Comparison of ENCODE assay signal across 8 cellular contexts in genomic region chr2:152715854-152716428, GRCh38. TPM values are rescaled to one million over a fixed set of nuclear protein-coding genes. Genes with fewer than 3 reads are reported as not detected.
DNase-seq lines count a peak whose midpoint lies in the region; ATAC-seq, FAIRE-seq and TF ChIP-seq lines count a peak whose summit lies in the region.

No MANE protein-coding gene starts in this region.

- H3K4ac ChIP-seq in H1 (replicated peaks; ENCODE audit: insufficient read length, low read depth, low read length): no peak overlapping the region
- no peak overlapping the region for H3K4ac ChIP-seq in neuronal stem cell (ENCODE audit: low read length)

- H3K79me1 ChIP-seq in H1 (ENCODE audit: low read depth, low read length) (no peaks in the 10 kb centered on the region), neuronal stem cell (ENCODE audit: low read depth, low read length) (peaks cover 2% of the 10 kb centered on the region)

- no peak overlapping the region for H2BK20ac ChIP-seq in H1 (ENCODE audit: low read length)

- no peak overlapping the region for H2BK12ac ChIP-seq in H1 (ENCODE audit: low read depth, low read length)
- no peak overlapping the region for H2BK12ac ChIP-seq in neuronal stem cell (ENCODE audit: low read length)

- TF ChIP-seq POLR2A in H1 (IDR thresholded peaks at IDR 0.05; ENCODE audit: control extremely low read depth in 1 of 2, low read depth in 2 of 2, low read length in 2 of 2): no peak

- no peak for ATAC-seq in HG02642 (IDR thresholded peaks at IDR 0.05; ENCODE audit: poor library complexity, unreplicated experiment)
- ATAC-seq in HG03095 (IDR thresholded peaks at IDR 0.05; ENCODE audit: unreplicated experiment): no peak

- H3K9ac ChIP-seq in SK-N-MC (ENCODE audit: insufficient read length): peak overlapping the region; percentile 95
- peak overlapping the region in 2 of 4 experiments; percentile 20 to 41; a peak in 2 of 7 replicates for H3K9ac ChIP-seq in H1 (replicated peaks in 1 of 4; ENCODE audit: extremely low read depth in 1 of 4, low read depth in 3 of 4, low read length in 3 of 4)
- H3K9ac ChIP-seq in neuronal stem cell (ENCODE audit: low read depth, low read length, poor library complexity): no peak overlapping the region

- peak in 1 of 2 experiments; percentile 23; a peak in 1 of 4 replicates for TF ChIP-seq RAD21 in H1 (IDR thresholded peaks at IDR 0.05 in 1 of 2, conservative IDR thresholded peaks at IDR 0.05 in 1 of 2; ENCODE audit: low read depth in 2 of 2, low read length in 2 of 2)

- H3K27me3 ChIP-seq in H7 (ENCODE audit: control insufficient read depth, insufficient read depth, low read length) (no peaks in the 10 kb centered on the region), H1 (replicated peaks in 1 of 4; ENCODE audit: control insufficient read depth in 3 of 4, extremely low read depth in 1 of 4, insufficient read depth in 3 of 4, low read length in 3 of 4) (no peaks in the 10 kb centered on the region), neuronal stem cell (ENCODE audit: control insufficient read depth in 3 of 3, insufficient read depth in 3 of 3, low read depth in 1 of 3, low read length in 3 of 3) (no peaks in the 10 kb centered on the region)

- no peak overlapping the region for H3K18ac ChIP-seq in H1 (ENCODE audit: extremely low read depth, low read length)
- no peak overlapping the region for H3K18ac ChIP-seq in neuronal stem cell (ENCODE audit: low read length)

- H3K23ac ChIP-seq in H1 (ENCODE audit: insufficient read length): no peak overlapping the region
- H3K23ac ChIP-seq in neuronal stem cell (ENCODE audit: low read depth, low read length, poor library complexity): no peak overlapping the region

- H3K79me2 ChIP-seq in H1 (ENCODE audit: control insufficient read depth in 1 of 2, insufficient read depth in 2 of 2, low read length in 2 of 2): peaks cover 30 to 84% of the 10 kb centered on the region in 2 experiments

- CTCF ChIA-PET in H1 (lab: Charles Lee; ENCODE audit: partially characterized antibody): interaction anchor here (0.7 to 4.3 kb wide), 12 partner anchors 10 to 672 kb away, joined by 3 to 52 read pairs (median 5); no protein-coding TSS in a partner anchor

- no peak overlapping the region for H4K91ac ChIP-seq in H1 (replicated peaks; ENCODE audit: insufficient read length, low read length)
- H4K91ac ChIP-seq in neuronal stem cell (ENCODE audit: low read depth, low read length, poor library complexity): no peak overlapping the region

- POLR2A ChIA-PET in H1 (lab: Charles Lee; ENCODE audit: partially characterized antibody): interaction anchor here (0.9 to 4.2 kb wide), 9 partner anchors 10 to 46 kb away, joined by 3 to 68 read pairs (median 4); no protein-coding TSS in a partner anchor

- H2AFZ ChIP-seq in H1 (ENCODE audit: low read length) (no peak overlapping the region), neuronal stem cell (ENCODE audit: low read length) (no peak overlapping the region)

- TF ChIP-seq EP300 in H1 (IDR thresholded peaks at IDR 0.05; ENCODE audit: borderline replicate concordance in 1 of 2, low read depth in 2 of 2, low read length in 2 of 2): no peak

- H2BK5ac ChIP-seq in H1 (ENCODE audit: low read depth, low read length): no peak overlapping the region
- no peak overlapping the region for H2BK5ac ChIP-seq in neuronal stem cell (ENCODE audit: low read length)

- no peak overlapping the region for H4K5ac ChIP-seq in H1 (ENCODE audit: insufficient read length, low read depth, low read length)

- H2BK120ac ChIP-seq in H1 (replicated peaks; ENCODE audit: low read depth, low read length) (no peak overlapping the region), neuronal stem cell (ENCODE audit: low read depth, low read length) (no peak overlapping the region)

- peak overlapping the region; percentile 99 for H3K4me3 ChIP-seq in H7 (ENCODE audit: insufficient read depth, low read depth, low read length)
- H3K4me3 ChIP-seq in SK-N-MC: peak overlapping the region; percentile 98
- peak overlapping the region; percentile 92 to 98 (median 96) for H3K4me3 ChIP-seq in H1 (ENCODE audit: extremely low read depth in 1 of 4, insufficient read depth in 2 of 4, low read depth in 3 of 4, low read length in 4 of 4)
- H3K4me3 ChIP-seq in neuronal stem cell (ENCODE audit: low read length in 2 of 2): peak overlapping the region in 1 of 2 donors; percentile 92

- DNase-seq in COR-L47 (lab: John Stamatoyannopoulos, UW) (peak; percentile 23), H7 (peak; percentile 26), SK-N-MC (ENCODE audit: low read depth, low spot score) (no peak), H1 (ENCODE audit: low read depth in 1 of 2, low spot score in 2 of 2) (peak in 1 of 2 experiments; percentile 17), neuronal stem cell (ENCODE audit: low spot score) (no peak), middle frontal gyrus (ENCODE audit: extremely low spot score, low spot score) (no peak)

- H2BK15ac ChIP-seq in H1 (ENCODE audit: low read length) (no peak overlapping the region), neuronal stem cell (ENCODE audit: low read length) (no peak overlapping the region)

- peaks cover 0 to 7% (median 2%) of the 10 kb centered on the region in 4 experiments; a peak in 2 of 7 replicates for H3K4me1 ChIP-seq in H1 (replicated peaks in 1 of 4; ENCODE audit: control insufficient read depth in 3 of 4, insufficient read depth in 4 of 4, low read length in 3 of 4)
- H3K4me1 ChIP-seq in neuronal stem cell (ENCODE audit: control insufficient read depth in 2 of 2, insufficient read depth in 1 of 2, low read depth in 1 of 2, low read length in 2 of 2): peaks cover 3 to 9% of the 10 kb centered on the region in 2 donors

- H4K20me1 ChIP-seq in H1 (replicated peaks in 1 of 2; ENCODE audit: control insufficient read depth in 1 of 2, insufficient read depth in 2 of 2, low read length in 2 of 2): peaks cover 8 to 20% of the 10 kb centered on the region in 2 experiments

- H4K8ac ChIP-seq in H1 (ENCODE audit: extremely low read depth, insufficient read depth, low read length) (no peak overlapping the region), neuronal stem cell (ENCODE audit: low read depth, low read length) (no peak overlapping the region)

- H3K27ac ChIP-seq in SK-N-MC: no peak overlapping the region
- no peak overlapping the region for H3K27ac ChIP-seq in H1 (ENCODE audit: low read depth, low read length)
- H3K27ac ChIP-seq in neuronal stem cell (replicated peaks; ENCODE audit: low read length): no peak overlapping the region

- H3K4me2 ChIP-seq in H1 (ENCODE audit: insufficient read depth in 1 of 2, low read depth in 2 of 2, low read length in 2 of 2) (peak overlapping the region; percentile 58 to 64), neuronal stem cell (ENCODE audit: insufficient read depth, low read length, poor library complexity, severe bottlenecking) (peak overlapping the region; percentile 52)

- no peak overlapping the region for H3K14ac ChIP-seq in H1 (ENCODE audit: insufficient read length)
- no peak overlapping the region for H3K14ac ChIP-seq in neuronal stem cell (ENCODE audit: low read length)

- H2AK5ac ChIP-seq in H1 (ENCODE audit: low read depth, low read length): no peak overlapping the region
- H2AK5ac ChIP-seq in neuronal stem cell (ENCODE audit: low read depth, low read length): no peak overlapping the region

- H3K36me3 ChIP-seq in H7 (replicated peaks; ENCODE audit: control insufficient read depth, insufficient read depth, low read length) (peaks cover 9% of the 10 kb centered on the region), SK-N-MC (ENCODE audit: insufficient read depth, low read length) (peaks cover 50% of the 10 kb centered on the region), H1 (ENCODE audit: control insufficient read depth in 2 of 4, insufficient read depth in 4 of 4, low read length in 3 of 4) (peaks cover 8 to 43% (median 14%) of the 10 kb centered on the region in 4 experiments; a peak in 6 of 8 replicates), neuronal stem cell (replicated peaks in 1 of 2; ENCODE audit: control insufficient read depth in 2 of 2, insufficient read depth in 2 of 2, low read length in 2 of 2) (peaks cover 7 to 62% of the 10 kb centered on the region in 2 donors)

- H3K9me3 ChIP-seq in SK-N-MC (ENCODE audit: low read depth, low read length) (no peaks in the 10 kb centered on the region), H1 (ENCODE audit: insufficient read depth in 2 of 2, low read depth in 1 of 2, low read length in 1 of 2) (no peaks in the 10 kb centered on the region), neuronal stem cell (replicated peaks in 1 of 2; ENCODE audit: control insufficient read depth in 2 of 2, insufficient read depth in 1 of 2, low read depth in 1 of 2, low read length in 2 of 2) (peaks cover 0 to 10% of the 10 kb centered on the region in 2 donors)

- peak; percentile 75 to 96 (median 87) for TF ChIP-seq CTCF in H1 (IDR thresholded peaks at IDR 0.05; ENCODE audit: control extremely low read depth in 1 of 3, insufficient read depth in 1 of 3, low read depth in 1 of 3, low read length in 3 of 3)

- peak; percentile 7 for FAIRE-seq in H1 (lab: Jason Lieb, UNC)

- 14% methylated on average over 8 of the region's 8 CpGs; no CpG with 5 or more reads in 1 of the 2 experiments for WGBS in H1 (ENCODE audit: extremely low coverage in 1 of 2, insufficient coverage in 1 of 2, insufficient read length in 1 of 2, insufficient replicate concordance in 2 of 2, low coverage in 1 of 2, low lambda C conversion rate in 2 of 2, missing lambda C conversion rate in 1 of 2), 2 experiments
- WGBS in neuronal stem cell (ENCODE audit: extremely low coverage in 2 of 2, insufficient read length in 2 of 2, insufficient replicate concordance in 1 of 2), 2 donors: no CpG with 5 or more reads among the region's 8 CpGs

- peaks cover 5% of the 10 kb centered on the region; the same call in 1 of the 2 replicates for H3K23me2 ChIP-seq in H1 (ENCODE audit: low read depth, low read length)

- H3K56ac ChIP-seq in H1 (replicated peaks; ENCODE audit: insufficient read length, low read depth, low read length): no peak overlapping the region

RNA-seq across cellular contexts. Expression of gene PRPF40A, which starts 1.3 kb away (rescaled TPM):
- 157 and 261 TPM in 2 replicates for total RNA-seq in H7 (2014; rRNA removed; shearing (Covaris generic))
- total RNA-seq in H1 (2021; fragmentation: NEBNext Ultra II Directional; extraction: Animal tissue kit (Norgen Biotek cat#: 25700)): 163 and 176 TPM in 2 replicates
- polyA plus RNA-seq in H1 (2011; rRNA removed): 85.5 and 93.6 TPM in 2 replicates
- polyA plus RNA-seq in H1 (2011; cell fraction: cytosol; rRNA removed): 115 TPM
- polyA plus RNA-seq in H1 (2011; cell fraction: nucleus; rRNA removed): 382 TPM
- 106 to 142 TPM (median 124 TPM) in 4 replicates for polyA plus RNA-seq in H1 (2012, experiment 1 of 2)
- 9.6 TPM for polyA plus RNA-seq in H1 (2012, experiment 2 of 2)
- polyA plus RNA-seq in H1 (2013, experiment 1 of 2): 393 TPM
- polyA plus RNA-seq in H1 (2013, experiment 2 of 2): 382 TPM
- polyA minus RNA-seq in H1 (2011; rRNA and poly(A)+ RNA removed): 633 and 692 TPM in 2 replicates
- polyA minus RNA-seq in H1 (2011; cell fraction: cytosol; rRNA and poly(A)+ RNA removed): 125 TPM
- polyA minus RNA-seq in H1 (2011; cell fraction: nucleus; rRNA and poly(A)+ RNA removed): 600 TPM
- 272 TPM for polyA plus RNA-seq in neuronal stem cell (2013, experiment 1 of 2)
- 282 TPM for polyA plus RNA-seq in neuronal stem cell (2013, experiment 2 of 2)

RNA-seq across cellular contexts. Expression of gene ARL6IP6, which starts 2.5 kb away (rescaled TPM):
- total RNA-seq in H7 (2014; rRNA removed; shearing (Covaris generic)): 52.8 and 54.9 TPM in 2 replicates
- 39.8 and 47.3 TPM in 2 replicates for total RNA-seq in H1 (2021; fragmentation: NEBNext Ultra II Directional; extraction: Animal tissue kit (Norgen Biotek cat#: 25700))
- polyA plus RNA-seq in H1 (2011; rRNA removed): 84.4 and 92.9 TPM in 2 replicates
- 94.1 TPM for polyA plus RNA-seq in H1 (2011; cell fraction: cytosol; rRNA removed)
- 19.3 TPM for polyA plus RNA-seq in H1 (2011; cell fraction: nucleus; rRNA removed)
- polyA plus RNA-seq in H1 (2012, experiment 1 of 2): 19.4 to 33.7 TPM (median 22.2 TPM) in 4 replicates
- polyA plus RNA-seq in H1 (2012, experiment 2 of 2): 22.9 TPM
- polyA plus RNA-seq in H1 (2013, experiment 1 of 2): 31.0 TPM
- 33.0 TPM for polyA plus RNA-seq in H1 (2013, experiment 2 of 2)
- 26.1 and 32.8 TPM in 2 replicates for polyA minus RNA-seq in H1 (2011; rRNA and poly(A)+ RNA removed)
- polyA minus RNA-seq in H1 (2011; cell fraction: cytosol; rRNA and poly(A)+ RNA removed): 20.8 TPM
- polyA minus RNA-seq in H1 (2011; cell fraction: nucleus; rRNA and poly(A)+ RNA removed): 31.6 TPM
- polyA plus RNA-seq in neuronal stem cell (2013, experiment 1 of 2): 62.3 TPM
- polyA plus RNA-seq in neuronal stem cell (2013, experiment 2 of 2): 64.7 TPM

Comparison
In these comparisons a context has a peak if more than half of its experiments do, and no peak if none do; other contexts are left out.
1. DNase-seq: peak in COR-L47 (single experiment) and H7 (single experiment); none in SK-N-MC (single experiment), neuronal stem cell (single experiment) and middle frontal gyrus (single experiment).